In genomic region chr14:100664234-100664633, GRCh38 we compare ENCODE assay signal across 19 cellular contexts.
"Had no signal": no experiment of that assay in that cellular context is flagged by ENCODE, and none has a peak within 500 bp of the region (broad histone marks: within the 10 kb centered on the region; RNA-seq: fewer than 3 reads in every experiment).

No MANE protein-coding gene starts in this region.

- H3K36me3 ChIP-seq: esophagus squamous epithelium, gastroesophageal sphincter, neural progenitor cell, sigmoid colon, suprapubic skin, tibial artery, upper lobe of left lung, uterus had no signal

- H3K4me3 ChIP-seq: esophagus squamous epithelium, gastroesophageal sphincter, neural progenitor cell, psoas muscle, sigmoid colon, skin epidermis, suprapubic skin, tibial artery, upper lobe of left lung, uterus had no signal

- H3K27ac ChIP-seq: neural progenitor cell, psoas muscle, suprapubic skin, tibial artery, upper lobe of left lung, uterus had no signal

- H3K9me3 ChIP-seq: esophagus squamous epithelium, gastroesophageal sphincter, psoas muscle, sigmoid colon, suprapubic skin, tibial artery, upper lobe of left lung, uterus had no signal

- H3K4me2 ChIP-seq: neural progenitor cell had no signal

- H3K4me1 ChIP-seq: psoas muscle, tibial artery, uterus had no signal

- DNase-seq: effector memory CD8-positive, alpha-beta T cell; esophagus squamous epithelium; foreskin fibroblast; glutamatergic neuron; immature natural killer cell; mammary epithelial cell; natural killer cell; occipital lobe; stimulated activated CD4-positive, alpha-beta T cell treated with anti-CD3 and anti-CD28 coated beads, Interleukin-12 subunit alpha, Interleukin-12 subunit beta, amount 100 ng/mL, for 4 hours; stimulated activated naive CD8-positive, alpha-beta T cell treated with anti-CD3 and anti-CD28 coated beads, Interleukin-15, Interleukin-2, amounts not matched to agents 100 U/mL and 50 U/mL, for 24 hours; tibial artery; upper lobe of left lung had no signal

- H3K27me3 ChIP-seq: neural progenitor cell, upper lobe of left lung, uterus had no signal

- H2AFZ ChIP-seq: neural progenitor cell had no signal

- ATAC-seq: effector memory CD8-positive, alpha-beta T cell; natural killer cell; stimulated activated naive CD8-positive, alpha-beta T cell treated with anti-CD3 and anti-CD28 coated beads, Interleukin-15, Interleukin-2, amounts not matched to agents 100 U/mL and 50 U/mL, for 24 hours had no signal
